29 cellular contexts compared by ENCODE assay signal in genomic region chr12:16238661-16239060, GRCh38. TPM values are rescaled to one million over a fixed set of nuclear protein-coding genes. Genes with fewer than 3 reads are reported as not detected.
A peak's percentile ranks its signal among the peaks of the same experiment; 100 is the strongest.
DNase-seq lines count a peak whose midpoint lies in the region; ATAC-seq and TF ChIP-seq lines count a peak whose summit lies in the region.
"Had no signal": no experiment of that assay in that cellular context is flagged by ENCODE, and none has a peak within 500 bp of the region (broad histone marks: within the 10 kb centered on the region; RNA-seq: fewer than 3 reads in every experiment).

No MANE protein-coding gene starts in this region.

- WGBS in aorta, 2 donors = 51 to 58% methylated on average over 2 of the region's 2 CpGs

- CTCF ChIA-PET in RWPE1 (lab: Yijun Ruan, JAX) = no interaction called here
- CTCF ChIA-PET in CD4-positive, alpha-beta memory T cell (lab: Charles Lee; ENCODE audit: partially characterized antibody) = no interaction called here

- H3K4me1 ChIP-seq in right atrium auricular region (no peaks in the 10 kb centered on the region), aorta (ENCODE audit: control insufficient read depth in 1 of 2, insufficient read depth in 2 of 2, low read length in 2 of 2) (no peaks in the 10 kb centered on the region)
- no peaks in the 10 kb centered on the region for H3K4me1 ChIP-seq in CD4-positive, alpha-beta memory T cell (ENCODE audit: insufficient read depth, low read length)
- H3K4me1 ChIP-seq: esophagus squamous epithelium, SJCRH30, upper lobe of left lung had no signal

- H3K36me3 ChIP-seq in right atrium auricular region (no peaks in the 10 kb centered on the region), aorta (ENCODE audit: control insufficient read depth in 1 of 2, insufficient read depth in 2 of 2, low read length in 1 of 2) (no peaks in the 10 kb centered on the region)
- no peaks in the 10 kb centered on the region for H3K36me3 ChIP-seq in CD4-positive, alpha-beta memory T cell (ENCODE audit: insufficient read depth, low read length)
- H3K36me3 ChIP-seq: esophagus squamous epithelium, ovary, SJCRH30, stomach, upper lobe of left lung had no signal

- H3K4me3 Mint-ChIP-seq in CD4-positive, alpha-beta memory T cell = no peak overlapping the region
- H3K4me3 Mint-ChIP-seq: naive thymus-derived CD8-positive, alpha-beta T cell; T-helper 17 cell had no signal

- H3K36me3 Mint-ChIP-seq in CD4-positive, alpha-beta memory T cell = no peaks in the 10 kb centered on the region
- H3K36me3 Mint-ChIP-seq: naive thymus-derived CD8-positive, alpha-beta T cell had no signal

- H3K27me3 Mint-ChIP-seq in CD4-positive, alpha-beta memory T cell = no peaks in the 10 kb centered on the region
- H3K27me3 Mint-ChIP-seq: T-helper 17 cell had no signal

- TF ChIP-seq CTCF in right atrium auricular region (IDR thresholded peaks at IDR 0.05) (no peak), RWPE1 (conservative IDR thresholded peaks at IDR 0.05; ENCODE audit: low read depth) (no peak), fibroblast of villous mesenchyme (IDR thresholded peaks at IDR 0.05; ENCODE audit: insufficient read depth, low read depth, low read length) (no peak)

- H3K4me3 ChIP-seq in right atrium auricular region (no peak overlapping the region), fibroblast of villous mesenchyme (ENCODE audit: low read depth, low read length) (no peak overlapping the region), aorta (ENCODE audit: low read length in 2 of 2) (no peak overlapping the region)
- H3K4me3 ChIP-seq in CD4-positive, alpha-beta memory T cell (ENCODE audit: low read length in 2 of 2) = no peak overlapping the region
- H3K4me3 ChIP-seq: esophagus squamous epithelium, hepatocyte, ovary, SJCRH30, stomach, upper lobe of left lung had no signal

- no peaks in the 10 kb centered on the region for H3K9me3 ChIP-seq in right atrium auricular region
- H3K9me3 ChIP-seq in aorta (ENCODE audit: control insufficient read depth, low read length) = no peaks in the 10 kb centered on the region
- H3K9me3 ChIP-seq in CD4-positive, alpha-beta memory T cell (ENCODE audit: control insufficient read depth in 1 of 2, low read length in 2 of 2) = no peaks in the 10 kb centered on the region
- H3K9me3 ChIP-seq: esophagus squamous epithelium, ovary, SJCRH30, stomach, upper lobe of left lung had no signal

- H3K27me3 ChIP-seq in right atrium auricular region = no peaks in the 10 kb centered on the region
- no peaks in the 10 kb centered on the region for H3K27me3 ChIP-seq in aorta (ENCODE audit: control insufficient read depth in 1 of 2, insufficient read depth in 2 of 2, low read length in 1 of 2)
- H3K27me3 ChIP-seq in CD4-positive, alpha-beta memory T cell (ENCODE audit: insufficient read depth, low read length) = no peaks in the 10 kb centered on the region
- H3K27me3 ChIP-seq: esophagus squamous epithelium, hepatocyte, ovary, SJCRH30, stomach, upper lobe of left lung had no signal

- DNase-seq in Right ventricle myocardium inferior (ENCODE audit: missing footprints) (no peak), right atrium auricular region (ENCODE audit: low spot score) (no peak), RWPE1 (ENCODE audit: low spot score) (peak; percentile 2), fibroblast of villous mesenchyme (ENCODE audit: low read depth) (peak; percentile 18), aorta (no peak), GOT3 (lab: John Stamatoyannopoulos, UW) (no peak), COLO668 (lab: John Stamatoyannopoulos, UW; ENCODE audit: unreplicated experiment) (no peak)
- DNase-seq in CD4-positive, alpha-beta memory T cell = no peak
- DNase-seq: activated CD4-positive, alpha-beta T cell treated with anti-CD3 and anti-CD28 coated beads, Interleukin-2, amount 50 U/mL, for 1 hour; activated CD8-positive, alpha-beta memory T cell treated with anti-CD3 and anti-CD28 coated beads, Interleukin-2, amount 50 U/mL, for 4 hours; activated gamma-delta T cell; amniotic stem cell; cerebellar nuclear complex; DMS 273 treated with DMSO at 0.1 percent for 48 hours; effector memory CD4-positive, alpha-beta T cell; esophagus squamous epithelium; Kasumi-1; naive thymus-derived CD8-positive, alpha-beta T cell; NCI-H526; ovary; SJCRH30; stomach; T-helper 17 cell had no signal

- peaks cover 0 to 4% (median under 1%) of the 10 kb centered on the region in 8 donors for H3K9me3 Mint-ChIP-seq in CD4-positive, alpha-beta memory T cell

- no peaks in the 10 kb centered on the region for H3K4me1 Mint-ChIP-seq in CD4-positive, alpha-beta memory T cell
- H3K4me1 Mint-ChIP-seq: naive thymus-derived CD8-positive, alpha-beta T cell; T-helper 17 cell had no signal

- intact Hi-C loops in Right ventricle myocardium inferior (cut with DNase I) (no loop called here), aorta (cut with DNase I) (no loop called here)
- intact Hi-C loops in CD4-positive, alpha-beta memory T cell (cut with micrococcal nuclease) = no loop called here

- ATAC-seq in Right ventricle myocardium inferior (peak; percentile 81), aorta (ENCODE audit: low FRiP score) (peak; percentile 58)
- ATAC-seq: naive thymus-derived CD8-positive, alpha-beta T cell; T-helper 17 cell had no signal

- H3K27ac ChIP-seq in right atrium auricular region (peak overlapping the region in 1 of 2 donors; percentile 50), RWPE1 (no peak overlapping the region), aorta (ENCODE audit: low read depth in 1 of 2, low read length in 2 of 2) (no peak overlapping the region)
- H3K27ac ChIP-seq in CD4-positive, alpha-beta memory T cell (ENCODE audit: low read depth, low read length) = no peak overlapping the region
- H3K27ac ChIP-seq: C4-2B, esophagus squamous epithelium, hepatocyte, ovary, SJCRH30, stomach, upper lobe of left lung, VCaP had no signal

- POLR2A ChIA-PET in RWPE1 (lab: Yijun Ruan, JAX; ENCODE audit: low non-redundant PET) = no interaction called here
- POLR2A ChIA-PET in CD4-positive, alpha-beta memory T cell (lab: Charles Lee; ENCODE audit: partially characterized antibody) = no interaction called here

- no peak overlapping the region for H3K27ac Mint-ChIP-seq in CD4-positive, alpha-beta memory T cell
- H3K27ac Mint-ChIP-seq: naive thymus-derived CD8-positive, alpha-beta T cell; T-helper 17 cell had no signal

RNA-seq across cellular contexts. Expression of gene SLC15A5, which starts 38.8 kb away (rescaled TPM):
- total RNA-seq in Right ventricle myocardium inferior (not detected), right atrium auricular region (not detected), fibroblast of villous mesenchyme (not detected in 2 replicates), aorta (not detected)
- not detected for polyA plus RNA-seq in aorta
- not detected for total RNA-seq in CD4-positive, alpha-beta memory T cell
- polyA plus RNA-seq in CD4-positive, alpha-beta memory T cell = not detected
- total RNA-seq: A172; esophagus squamous epithelium; naive thymus-derived CD8-positive, alpha-beta T cell; ovary; SJCRH30; skeletal muscle tissue; stomach; T-helper 17 cell; upper lobe of left lung had no signal
- polyA plus RNA-seq: hepatocyte; naive thymus-derived CD8-positive, alpha-beta T cell; ovary; stomach had no signal

Comparison
In these comparisons a context has a peak if more than half of its experiments do, and no peak if none do; other contexts are left out.
1. DNase-seq: peak in RWPE1 (single experiment) and fibroblast of villous mesenchyme (single experiment); none in Right ventricle myocardium inferior (single experiment), right atrium auricular region (single experiment), aorta (0 of 2), CD4-positive, alpha-beta memory T cell (0 of 5), GOT3 (single experiment) and COLO668 (single experiment).